1 cellular context compared by ENCODE assay signal in the genomic region with DNA sequence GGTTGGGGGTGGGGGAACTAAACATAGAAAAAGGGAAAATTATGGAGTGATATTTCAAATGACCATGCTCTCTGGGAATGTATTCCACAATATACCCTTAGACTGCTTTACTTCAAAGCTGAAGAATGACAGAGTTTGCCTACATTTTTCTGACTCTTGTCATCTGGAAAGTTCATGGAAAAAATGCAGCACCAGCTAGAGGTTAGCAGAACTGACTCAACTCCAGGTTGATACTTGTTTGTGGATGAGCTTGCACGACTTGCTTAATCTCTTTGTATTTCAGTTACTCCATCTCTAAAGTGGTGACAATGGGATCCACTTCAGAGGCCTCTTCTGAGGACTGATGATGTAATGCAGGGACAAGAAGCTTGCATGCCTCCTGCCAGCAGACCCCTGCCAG.
TF ChIP-seq lines count a peak whose summit lies in the region.

No MANE protein-coding gene starts in this region.

TF ChIP-seq in HepG2, 621 proteins besides CTCF, POLR2A, EP300 and RAD21:
- TF ChIP-seq ATF7 (IDR thresholded peaks at IDR 0.05) (peak; percentile 48), ATF7 (CRISPR knock-in tag; IDR thresholded peaks at IDR 0.05) (no peak), ZNF121 (CRISPR knock-in tag; IDR thresholded peaks at IDR 0.05) (no peak)
